ENCODE assay signal across 18 cellular contexts in genomic region chr6:68039641-68040311, GRCh38.
A peak's percentile ranks its signal among the peaks of the same experiment; 100 is the strongest.
DNase-seq lines count a peak whose midpoint lies in the region; ATAC-seq and TF ChIP-seq lines count a peak whose summit lies in the region.
"Had no signal": no experiment of that assay in that cellular context is flagged by ENCODE, and none has a peak within 500 bp of the region (broad histone marks: within the 10 kb centered on the region; RNA-seq: fewer than 3 reads in every experiment).

No MANE protein-coding gene starts in this region.

- H3K9me3 ChIP-seq in adipocyte (ENCODE audit: control insufficient read depth, low read length) (no peaks in the 10 kb centered on the region), hepatocyte (ENCODE audit: low read depth) (no peaks in the 10 kb centered on the region), neuron (ENCODE audit: low read length) (no peaks in the 10 kb centered on the region), spleen (peaks cover 0 to 8% (median under 1%) of the 10 kb centered on the region in 8 donors)
- H3K9me3 ChIP-seq: thyroid gland had no signal

- no peaks in the 10 kb centered on the region for H3K9me2 ChIP-seq in GM23338 (ENCODE audit: insufficient read depth)
- no peaks in the 10 kb centered on the region for H3K9me2 ChIP-seq in hepatocyte (replicated peaks; ENCODE audit: insufficient read depth)

- no peak for TF ChIP-seq CTCF in GM23338 (conservative IDR thresholded peaks at IDR 0.05; ENCODE audit: low read depth in 2 of 2)
- TF ChIP-seq CTCF in hepatocyte (IDR thresholded peaks at IDR 0.05; ENCODE audit: poor library complexity): no peak
- no peak for TF ChIP-seq CTCF in spleen (IDR thresholded peaks at IDR 0.05 in 8 of 11, conservative IDR thresholded peaks at IDR 0.05 in 3 of 11)

- H3K4me3 Mint-ChIP-seq in GM23338: peak overlapping the region; percentile 60
- H3K4me3 Mint-ChIP-seq: activated naive CD4-positive, alpha-beta T cell treated with anti-CD3 and anti-CD28 coated beads, Interleukin-2, amount 50 U/mL, for 24 hours had no signal

- peaks cover 51% of the 10 kb centered on the region for H3K4me1 Mint-ChIP-seq in GM23338
- H3K4me1 Mint-ChIP-seq: activated naive CD4-positive, alpha-beta T cell treated with anti-CD3 and anti-CD28 coated beads, Interleukin-2, amount 50 U/mL, for 24 hours had no signal

- TF ChIP-seq POLR2A in spleen (IDR thresholded peaks at IDR 0.05): no peak

- no peaks in the 10 kb centered on the region for H3K36me3 ChIP-seq in GM23338 (ENCODE audit: insufficient read depth)
- no peaks in the 10 kb centered on the region for H3K36me3 ChIP-seq in adipocyte (ENCODE audit: control insufficient read depth, insufficient read depth, low read length, severe bottlenecking)
- H3K36me3 ChIP-seq in hepatocyte (replicated peaks; ENCODE audit: insufficient read depth, low read depth): no peaks in the 10 kb centered on the region
- H3K36me3 ChIP-seq in neuron (ENCODE audit: insufficient read depth, low read length): no peaks in the 10 kb centered on the region
- no peaks in the 10 kb centered on the region for H3K36me3 ChIP-seq in spleen
- H3K36me3 ChIP-seq: thyroid gland had no signal

- 18% methylated on average over 5 of the region's 5 CpGs for WGBS in hepatocyte (ENCODE audit: low lambda C conversion rate, missing lambda C conversion rate)
- WGBS in spleen, 5 donors: 29 to 37% (median 34%) methylated on average over 5 of the region's 5 CpGs

- H2AFZ ChIP-seq in GM23338 (no peak overlapping the region), hepatocyte (peak overlapping the region; percentile 43), neuron (ENCODE audit: low read depth, low read length) (peak overlapping the region; percentile 43)

- H3K27ac ChIP-seq in GM23338 (ENCODE audit: low read depth): peak overlapping the region; percentile 99
- H3K27ac ChIP-seq in hepatocyte: no peak overlapping the region
- H3K27ac ChIP-seq in spleen: no peak overlapping the region
- H3K27ac ChIP-seq: C4-2B, thyroid gland had no signal

- H3K27me3 Mint-ChIP-seq in GM23338 (ENCODE audit: insufficient read depth, low read depth, poor library complexity): peaks cover 4% of the 10 kb centered on the region
- H3K27me3 Mint-ChIP-seq: activated naive CD4-positive, alpha-beta T cell treated with anti-CD3 and anti-CD28 coated beads, Interleukin-2, amount 50 U/mL, for 24 hours had no signal

- no peak overlapping the region for H3K9ac ChIP-seq in adipocyte (ENCODE audit: low read length)

- H3K4me3 ChIP-seq in GM23338: peak overlapping the region; percentile 39
- H3K4me3 ChIP-seq in adipocyte (ENCODE audit: low read length): peak overlapping the region; percentile 11
- no peak overlapping the region for H3K4me3 ChIP-seq in hepatocyte
- no peak overlapping the region for H3K4me3 ChIP-seq in neuron (ENCODE audit: low read length)
- H3K4me3 ChIP-seq in spleen: no peak overlapping the region
- H3K4me3 ChIP-seq: GM12878 had no signal

- no peaks in the 10 kb centered on the region for H3F3A ChIP-seq in GM23338 (replicated peaks; ENCODE audit: low read depth)

- peaks cover 26% of the 10 kb centered on the region for H3K9me3 Mint-ChIP-seq in GM23338
- H3K9me3 Mint-ChIP-seq: activated naive CD4-positive, alpha-beta T cell treated with anti-CD3 and anti-CD28 coated beads, Interleukin-2, amount 50 U/mL, for 24 hours had no signal

- intact Hi-C loops in spleen (cut with DNase I; ENCODE audit: low total_unique reads): no loop called here

- DNase-seq in GM23338 (ENCODE audit: low spot score): peak; percentile 73
- no peak for DNase-seq in adipocyte (ENCODE audit: low read depth)
- no peak for DNase-seq in hepatocyte (ENCODE audit: low spot score)
- DNase-seq in anterior cingulate cortex (lab: John Stamatoyannopoulos, UW): no peak
- no peak for DNase-seq in CD1c-positive myeloid dendritic cell (ENCODE audit: extremely low spot score)
- no peak for DNase-seq in spleen
- DNase-seq in mucosa of gallbladder (ENCODE audit: low spot score): no peak
- DNase-seq: activated CD4-positive, CD25-positive, alpha-beta regulatory T cell treated with anti-CD3 and anti-CD28 coated beads, Interleukin-2, amount 50 U/mL, for 72 hours; cortex of kidney; MM.1S; NCI-H2081 treated with DMSO at 0.1 percent for 48 hours; RPMI8226; stimulated activated CD4-positive, alpha-beta T cell treated with anti-CD3 and anti-CD28 coated beads, Interleukin-1b, Interleukin-23, amount 100 ng/mL, for 48 hours had no signal

- H3K79me2 ChIP-seq in GM23338 (replicated peaks; ENCODE audit: insufficient read depth) (no peaks in the 10 kb centered on the region), hepatocyte (no peaks in the 10 kb centered on the region)

- peaks cover 33% of the 10 kb centered on the region for H3K36me3 Mint-ChIP-seq in GM23338 (ENCODE audit: low read depth)
- H3K36me3 Mint-ChIP-seq: activated naive CD4-positive, alpha-beta T cell treated with anti-CD3 and anti-CD28 coated beads, Interleukin-2, amount 50 U/mL, for 24 hours had no signal

- H3K27ac Mint-ChIP-seq in GM23338: peak overlapping the region; percentile 97
- H3K27ac Mint-ChIP-seq: activated naive CD4-positive, alpha-beta T cell treated with anti-CD3 and anti-CD28 coated beads, Interleukin-2, amount 50 U/mL, for 24 hours had no signal

- H3K4me2 ChIP-seq in GM23338 (peak overlapping the region; percentile 69), hepatocyte (peak overlapping the region; percentile 63)

- H3K27me3 ChIP-seq in GM23338 (ENCODE audit: insufficient read depth): no peaks in the 10 kb centered on the region
- H3K27me3 ChIP-seq in adipocyte (replicated peaks; ENCODE audit: control insufficient read depth, insufficient read depth, low read length): no peaks in the 10 kb centered on the region
- H3K27me3 ChIP-seq in hepatocyte: no peaks in the 10 kb centered on the region
- no peaks in the 10 kb centered on the region for H3K27me3 ChIP-seq in neuron (ENCODE audit: insufficient read depth, low read length)
- no peaks in the 10 kb centered on the region for H3K27me3 ChIP-seq in spleen (replicated peaks in 1 of 7)
- H3K27me3 ChIP-seq: thyroid gland had no signal

- no peaks in the 10 kb centered on the region for H4K20me1 ChIP-seq in GM23338 (replicated peaks; ENCODE audit: insufficient read depth)
- H4K20me1 ChIP-seq in hepatocyte (ENCODE audit: insufficient read depth, poor library complexity, severe bottlenecking): no peaks in the 10 kb centered on the region

- H3K4me1 ChIP-seq in GM23338 (ENCODE audit: insufficient read depth) (peaks cover 42% of the 10 kb centered on the region), adipocyte (ENCODE audit: control insufficient read depth, insufficient read depth, low read length) (no peaks in the 10 kb centered on the region), hepatocyte (ENCODE audit: insufficient read depth) (no peaks in the 10 kb centered on the region), neuron (ENCODE audit: insufficient read depth, low read length) (no peaks in the 10 kb centered on the region), spleen (no peaks in the 10 kb centered on the region)
- H3K4me1 ChIP-seq: thyroid gland had no signal

- ATAC-seq in GM23338: peak; percentile 84

TF ChIP-seq in GM23338, 12 proteins besides CTCF, POLR2A, EP300 and RAD21:
- peak; percentile 42; the same call in 1 of the 2 replicates for TF ChIP-seq NANOG (IDR thresholded peaks at IDR 0.05; ENCODE audit: borderline replicate concordance)
- TF ChIP-seq ETS1 (IDR thresholded peaks at IDR 0.05): no peak

Comparison
In these comparisons a context has a peak if more than half of its experiments do, and no peak if none do; other contexts are left out.
1. H3K4me3 ChIP-seq: peak in GM23338 (single experiment) and adipocyte (single experiment); none in hepatocyte (single experiment), neuron (single experiment) and spleen (0 of 8).